ENCODE assay signal across 14 cellular contexts in the genomic region with DNA sequence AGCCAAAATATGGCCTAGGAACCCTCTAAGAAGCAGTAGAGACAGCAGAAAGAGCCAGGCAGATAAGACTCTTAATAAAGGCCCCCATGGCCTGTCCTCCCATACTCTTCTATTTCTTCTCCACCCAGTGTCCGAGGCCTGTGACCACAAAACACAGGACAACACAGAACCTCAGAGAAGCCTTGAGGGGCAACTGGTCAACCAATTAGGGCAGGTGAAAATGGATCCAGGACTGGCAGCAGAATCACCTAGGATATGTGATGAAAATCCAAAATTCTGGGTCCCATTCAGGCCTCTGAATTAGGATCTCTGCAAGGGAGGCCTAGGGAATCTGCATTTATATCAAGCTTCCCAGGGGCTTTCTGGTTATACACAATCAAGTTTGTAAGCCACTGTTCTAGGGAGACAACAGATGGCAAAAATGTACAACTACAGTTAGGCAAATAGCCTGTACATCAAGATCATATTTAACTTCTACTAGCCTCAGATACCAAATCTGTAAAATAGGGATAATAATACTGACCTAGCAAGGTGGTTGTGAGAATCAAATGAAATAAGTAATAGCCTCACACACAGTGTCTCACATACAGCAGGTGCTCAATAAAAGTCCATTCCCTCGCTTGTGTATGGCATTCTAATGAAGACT. TPM values are rescaled to one million over a fixed set of nuclear protein-coding genes. Genes with fewer than 3 reads are reported as not detected.
A peak's percentile ranks its signal among the peaks of the same experiment; 100 is the strongest.
DNase-seq lines count a peak whose midpoint lies in the region; ATAC-seq and TF ChIP-seq lines count a peak whose summit lies in the region.
"Had no signal": no experiment of that assay in that cellular context is flagged by ENCODE, and none has a peak within 500 bp of the region (broad histone marks: within the 10 kb centered on the region; RNA-seq: fewer than 3 reads in every experiment).

No MANE protein-coding gene starts in this region.

- H3K27me3 ChIP-seq in mammary epithelial cell (ENCODE audit: insufficient read depth, low read length) (no peaks in the 10 kb centered on the region), hepatocyte (no peaks in the 10 kb centered on the region), upper lobe of left lung (no peaks in the 10 kb centered on the region), Karpas-422 (ENCODE audit: low read length) (no peaks in the 10 kb centered on the region)
- H3K27me3 ChIP-seq: BE2C, neural progenitor cell, SJSA1 had no signal

- no peak for TF ChIP-seq EP300 in upper lobe of left lung (IDR thresholded peaks at IDR 0.05)

- H3K36me3 Mint-ChIP-seq in MCF 10A (ENCODE audit: insufficient read depth, unreplicated experiment) (peaks cover 12% of the 10 kb centered on the region), activated B cell treated with CpG ODN at 0.5 μM for 24 hours (ENCODE audit: low read depth) (no peaks in the 10 kb centered on the region), osteocyte (ENCODE audit: unreplicated experiment) (no peaks in the 10 kb centered on the region)
- H3K36me3 Mint-ChIP-seq: neural progenitor cell had no signal

- H3K36me3 ChIP-seq in mammary epithelial cell (ENCODE audit: insufficient read depth, low read length) (no peaks in the 10 kb centered on the region), hepatocyte (replicated peaks; ENCODE audit: insufficient read depth, low read depth) (no peaks in the 10 kb centered on the region), upper lobe of left lung (no peaks in the 10 kb centered on the region), Karpas-422 (ENCODE audit: insufficient read depth, low read length) (no peaks in the 10 kb centered on the region)
- H3K36me3 ChIP-seq: BE2C, neural progenitor cell had no signal

- CTCF ChIA-PET in MCF 10A (lab: Yijun Ruan, JAX) (interaction anchor here (0.5 to 0.6 kb wide), 2 partner anchors 13 to 62 kb away, joined by 3 read pairs; no protein-coding TSS in a partner anchor), mammary epithelial cell (lab: Charles Lee; ENCODE audit: low non-redundant PET) (interaction anchor here (0.6 kb wide), 1 partner anchor 170 kb away, joined by 12 read pairs; no protein-coding TSS in a partner anchor), activated B cell treated with CpG ODN at 0.5 μM for 24 hours (lab: Charles Lee) (no interaction called here)

- 94% methylated on average over 2 of the region's 2 CpGs for WGBS in mammary epithelial cell (ENCODE audit: low coverage, missing lambda C conversion rate)
- 92% methylated on average over 2 of the region's 2 CpGs for WGBS in hepatocyte (ENCODE audit: low lambda C conversion rate, missing lambda C conversion rate)
- 90 to 93% methylated on average over 2 of the region's 2 CpGs for WGBS in upper lobe of left lung, 2 donors

- no peak overlapping the region for H3K4me2 ChIP-seq in mammary epithelial cell (ENCODE audit: insufficient read depth, low read depth, low read length)
- no peak overlapping the region for H3K4me2 ChIP-seq in hepatocyte
- H3K4me2 ChIP-seq in Karpas-422 (ENCODE audit: low read depth, low read length, poor library complexity, severe bottlenecking), result no peak overlapping the region
- H3K4me2 ChIP-seq: neural progenitor cell had no signal

- H3K27me3 Mint-ChIP-seq in MCF 10A (ENCODE audit: insufficient read depth, unreplicated experiment) (no peaks in the 10 kb centered on the region), activated B cell treated with CpG ODN at 0.5 μM for 24 hours (no peaks in the 10 kb centered on the region), osteocyte (ENCODE audit: unreplicated experiment) (no peaks in the 10 kb centered on the region)

- H3K27ac ChIP-seq in mammary epithelial cell (ENCODE audit: insufficient read depth, low read depth, low read length) (no peak overlapping the region), hepatocyte (peak overlapping the region; percentile 59), upper lobe of left lung (peak overlapping the region; percentile 51 to 85 (median 60)), Karpas-422 (ENCODE audit: low read length) (no peak overlapping the region)
- H3K27ac ChIP-seq: neural progenitor cell had no signal

- H2AFZ ChIP-seq in mammary epithelial cell (ENCODE audit: low read depth, low read length), result no peak overlapping the region
- no peak overlapping the region for H2AFZ ChIP-seq in hepatocyte
- no peak overlapping the region for H2AFZ ChIP-seq in Karpas-422 (ENCODE audit: low read length)
- H2AFZ ChIP-seq: neural progenitor cell had no signal

- BruUV-seq in MCF 10A (replicated peaks; lab: Mats Ljungman, UMichigan), result no TSS peak
- BruUV-seq in mammary epithelial cell (replicated peaks; lab: Mats Ljungman, UMichigan), result no TSS peak

- H3K9ac ChIP-seq in mammary epithelial cell (ENCODE audit: insufficient read depth, low read length) (no peak overlapping the region), Karpas-422 (ENCODE audit: low read length) (no peak overlapping the region)
- H3K9ac ChIP-seq: neural progenitor cell had no signal

- H3K9me2 ChIP-seq in hepatocyte (replicated peaks; ENCODE audit: insufficient read depth), result no peaks in the 10 kb centered on the region
- H3K9me2 ChIP-seq in Karpas-422 (replicated peaks; ENCODE audit: insufficient read depth, low read length), result no peaks in the 10 kb centered on the region

- ATAC-seq in activated B cell treated with CpG ODN at 0.5 μM for 24 hours (ENCODE audit: low read depth) (no peak), upper lobe of left lung (ENCODE audit: low FRiP score in 2 of 2) (no peak), GM19463 (IDR thresholded peaks at IDR 0.05; ENCODE audit: unreplicated experiment) (no peak)

- H3K9me3 ChIP-seq in mammary epithelial cell (replicated peaks; ENCODE audit: insufficient read depth, low read length), result no peaks in the 10 kb centered on the region
- no peaks in the 10 kb centered on the region for H3K9me3 ChIP-seq in hepatocyte (ENCODE audit: low read depth)
- H3K9me3 ChIP-seq in upper lobe of left lung, result no peaks in the 10 kb centered on the region
- H3K9me3 ChIP-seq in Karpas-422 (ENCODE audit: low read length), result no peaks in the 10 kb centered on the region
- H3K9me3 ChIP-seq: BE2C, SJSA1 had no signal

- H3K9me3 Mint-ChIP-seq in MCF 10A (ENCODE audit: unreplicated experiment) (no peaks in the 10 kb centered on the region), activated B cell treated with CpG ODN at 0.5 μM for 24 hours (no peaks in the 10 kb centered on the region), osteocyte (ENCODE audit: unreplicated experiment) (no peaks in the 10 kb centered on the region)
- H3K9me3 Mint-ChIP-seq: neural progenitor cell had no signal

- DNase-seq in MCF 10A (ENCODE audit: unreplicated experiment) (no peak), mammary epithelial cell (no peak), activated B cell treated with CpG ODN at 0.5 μM for 24 hours (no peak), hepatocyte (ENCODE audit: low spot score) (no peak), upper lobe of left lung (no peak), osteocyte (ENCODE audit: extremely low spot score, unreplicated experiment) (no peak), Karpas-422 (no peak)
- DNase-seq: BE2C; effector CD8-positive, alpha-beta T cell; glutamatergic neuron; NCI-H1930 had no signal

- H3K27ac Mint-ChIP-seq in MCF 10A (ENCODE audit: low read depth, unreplicated experiment), result peak overlapping the region; percentile 69
- peak overlapping the region; percentile 85 for H3K27ac Mint-ChIP-seq in activated B cell treated with CpG ODN at 0.5 μM for 24 hours
- no peak overlapping the region for H3K27ac Mint-ChIP-seq in osteocyte (ENCODE audit: unreplicated experiment)
- H3K27ac Mint-ChIP-seq: neural progenitor cell had no signal

- H3K4me3 ChIP-seq in mammary epithelial cell (replicated peaks in 1 of 3; ENCODE audit: insufficient read depth in 1 of 3, low read depth in 2 of 3, low read length in 3 of 3) (no peak overlapping the region), hepatocyte (no peak overlapping the region), upper lobe of left lung (no peak overlapping the region), Karpas-422 (ENCODE audit: low read length) (no peak overlapping the region)
- H3K4me3 ChIP-seq: neural progenitor cell, SJSA1 had no signal

- dilution Hi-C loops in mammary epithelial cell (cut with HindIII; ENCODE audit: low sequenced_read_pairs), result loop anchor here (5.0 kb wide), 1 partner anchor 93 kb away; no protein-coding TSS in a partner anchor

- H3K79me2 ChIP-seq in mammary epithelial cell (ENCODE audit: insufficient read depth, low read length) (peaks cover 39% of the 10 kb centered on the region), hepatocyte (peaks cover 55% of the 10 kb centered on the region), Karpas-422 (ENCODE audit: low read length) (no peaks in the 10 kb centered on the region)

- TF ChIP-seq CTCF in MCF 10A (IDR thresholded peaks at IDR 0.05; ENCODE audit: unreplicated experiment) (no peak), mammary epithelial cell (conservative IDR thresholded peaks at IDR 0.05 in 1 of 2, IDR thresholded peaks at IDR 0.05 in 1 of 2; ENCODE audit: extremely low read depth in 1 of 2, insufficient read depth in 1 of 2, low read depth in 1 of 2, low read length in 2 of 2) (no peak), activated B cell treated with CpG ODN at 0.5 μM for 24 hours (IDR thresholded peaks at IDR 0.05) (no peak), hepatocyte (IDR thresholded peaks at IDR 0.05; ENCODE audit: poor library complexity) (no peak), upper lobe of left lung (IDR thresholded peaks at IDR 0.05) (no peak), osteocyte (IDR thresholded peaks at IDR 0.05) (no peak)

- in situ Hi-C loops in mammary epithelial cell (cut with MboI; ENCODE audit: low sequenced_read_pairs in 2 of 2), result no loop called here

- H4K20me1 ChIP-seq in mammary epithelial cell (ENCODE audit: insufficient read depth, low read length), result no peaks in the 10 kb centered on the region
- H4K20me1 ChIP-seq in hepatocyte (ENCODE audit: insufficient read depth, poor library complexity, severe bottlenecking), result no peaks in the 10 kb centered on the region
- H4K20me1 ChIP-seq in Karpas-422 (ENCODE audit: insufficient read depth, low read depth, low read length), result no peaks in the 10 kb centered on the region

- no peak overlapping the region for H3K4me3 Mint-ChIP-seq in MCF 10A (ENCODE audit: unreplicated experiment)
- H3K4me3 Mint-ChIP-seq in activated B cell treated with CpG ODN at 0.5 μM for 24 hours, result no peak overlapping the region
- H3K4me3 Mint-ChIP-seq in osteocyte (ENCODE audit: unreplicated experiment), result no peak overlapping the region
- H3K4me3 Mint-ChIP-seq: neural progenitor cell had no signal

- H3K4me1 ChIP-seq in mammary epithelial cell (ENCODE audit: insufficient read depth, low read length), result peaks cover 31% of the 10 kb centered on the region
- H3K4me1 ChIP-seq in hepatocyte (ENCODE audit: insufficient read depth), result peaks cover 6% of the 10 kb centered on the region
- H3K4me1 ChIP-seq in upper lobe of left lung, result peaks cover 46 to 65% (median 57%) of the 10 kb centered on the region in 4 donors
- no peaks in the 10 kb centered on the region for H3K4me1 ChIP-seq in Karpas-422 (ENCODE audit: low read length)
- H3K4me1 ChIP-seq: neural progenitor cell had no signal

- H3K4me1 Mint-ChIP-seq in MCF 10A (ENCODE audit: insufficient read depth, unreplicated experiment) (peaks cover 27% of the 10 kb centered on the region), activated B cell treated with CpG ODN at 0.5 μM for 24 hours (peaks cover 72% of the 10 kb centered on the region), osteocyte (ENCODE audit: unreplicated experiment) (peaks cover 15% of the 10 kb centered on the region)
- H3K4me1 Mint-ChIP-seq: neural progenitor cell had no signal

- POLR2A ChIA-PET in MCF 10A (lab: Yijun Ruan, JAX), result interaction anchor here (0.7 to 5.2 kb wide), 3 partner anchors 19 to 83 kb away, joined by 3 to 34 read pairs (median 3); a partner anchor contains a TSS
- POLR2A ChIA-PET in activated B cell treated with CpG ODN at 0.5 μM for 24 hours (lab: Charles Lee), result interaction anchor here (1.5 kb wide), 1 partner anchor 12 kb away, joined by 5 read pairs; no protein-coding TSS in a partner anchor

- no peak for TF ChIP-seq POLR2A in upper lobe of left lung (IDR thresholded peaks at IDR 0.05)

- intact Hi-C loops in MCF 10A (cut with micrococcal nuclease) (no loop called here), mammary epithelial cell (cut with micrococcal nuclease) (no loop called here), activated B cell treated with CpG ODN at 0.5 μM for 24 hours (cut with micrococcal nuclease) (no loop called here)

RNA-seq across cellular contexts. Expression of a gene that starts 10.4 kb away (rescaled TPM):
- total RNA-seq in MCF 10A (2022) (36.0 and 43.6 TPM in 2 replicates), mammary epithelial cell (10 to 100 TPM; 14.7 to 25.9 TPM), activated B cell treated with CpG ODN at 0.5 μM for 24 hours (26.7 and 28.6 TPM in 2 replicates), hepatocyte (13.1 and 16.6 TPM in 2 replicates), upper lobe of left lung (10 to 100 TPM; 24.1 to 97.8 (median 62.5) TPM), osteocyte (12.4 and 14.6 TPM in 2 replicates)
- polyA plus RNA-seq in mammary epithelial cell (19.5 TPM), hepatocyte (10.5 and 15.9 TPM in 2 replicates)
- polyA minus RNA-seq in mammary epithelial cell, result 30.4 TPM
- 1.3 and 4.7 TPM in 2 replicates for total RNA-seq in Karpas-422 (2014; rRNA removed; shearing (Covaris generic); ENCODE audit: low replicate concordance)

RNA-seq across cellular contexts. Expression of a gene that starts 39.7 kb away (rescaled TPM):
- 13.9 and 16.1 TPM in 2 replicates for total RNA-seq in MCF 10A (2022)
- 10 to 100 TPM in 1 of 2 donors, 1 to 10 TPM in 1; 3.8 to 10.9 TPM for total RNA-seq in mammary epithelial cell
- 13.8 TPM for polyA plus RNA-seq in mammary epithelial cell
- polyA minus RNA-seq in mammary epithelial cell, result not detected
- total RNA-seq in activated B cell treated with CpG ODN at 0.5 μM for 24 hours, result 10.7 and 12.6 TPM in 2 replicates
- total RNA-seq in hepatocyte, result 32.8 and 35.0 TPM in 2 replicates
- polyA plus RNA-seq in hepatocyte, result 21.7 and 24.8 TPM in 2 replicates
- total RNA-seq in upper lobe of left lung, result 10 to 100 TPM in 3 of 6 donors, 1 to 10 TPM in 3; 3.1 to 16.9 (median 10.1) TPM
- 14.6 and 15.6 TPM in 2 replicates for total RNA-seq in osteocyte
- total RNA-seq in Karpas-422 (2014; rRNA removed; shearing (Covaris generic); ENCODE audit: low replicate concordance), result 17.1 and 18.2 TPM in 2 replicates

RNA-seq across cellular contexts. Expression of a gene that starts 39.8 kb away (rescaled TPM):
- total RNA-seq in MCF 10A (2022), result 16.2 and 22.2 TPM in 2 replicates
- 10 to 100 TPM; 23.8 to 24.4 TPM for total RNA-seq in mammary epithelial cell
- 12.0 TPM for polyA plus RNA-seq in mammary epithelial cell
- polyA minus RNA-seq in mammary epithelial cell, result 11.1 TPM
- total RNA-seq in activated B cell treated with CpG ODN at 0.5 μM for 24 hours, result 29.8 and 31.2 TPM in 2 replicates
- total RNA-seq in hepatocyte, result 9.0 and 12.1 TPM in 2 replicates
- 13.5 and 16.9 TPM in 2 replicates for polyA plus RNA-seq in hepatocyte
- 10 to 100 TPM in 3 of 6 donors, 1 to 10 TPM in 3; 3.0 to 14.7 (median 9.3) TPM for total RNA-seq in upper lobe of left lung
- total RNA-seq in osteocyte, result 15.4 and 15.9 TPM in 2 replicates
- total RNA-seq in Karpas-422 (2014; rRNA removed; shearing (Covaris generic); ENCODE audit: low replicate concordance), result 15.6 and 46.6 TPM in 2 replicates

Comparison
In these comparisons a context has a peak if more than half of its experiments do, and no peak if none do; other contexts are left out.
1. H3K27ac ChIP-seq: peak in hepatocyte (single experiment) and upper lobe of left lung (4 of 4); none in mammary epithelial cell (single experiment) and Karpas-422 (single experiment).